Comparison of ENCODE assay signal across 10 cellular contexts in genomic region chr20:20363449-20364015, GRCh38. TPM values are rescaled to one million over a fixed set of nuclear protein-coding genes. Genes with fewer than 3 reads are reported as not detected.
A peak's percentile ranks its signal among the peaks of the same experiment; 100 is the strongest.
DNase-seq lines count a peak whose midpoint lies in the region; ATAC-seq and TF ChIP-seq lines count a peak whose summit lies in the region.
"Had no signal": no experiment of that assay in that cellular context is flagged by ENCODE, and none has a peak within 500 bp of the region (broad histone marks: within the 10 kb centered on the region; RNA-seq: fewer than 3 reads in every experiment).

No MANE protein-coding gene starts in this region.

- peak overlapping the region; percentile 24 for H3K4me2 ChIP-seq in mammary epithelial cell (ENCODE audit: insufficient read depth, low read depth, low read length)

- in situ Hi-C loops in mammary epithelial cell (cut with MboI; ENCODE audit: low sequenced_read_pairs in 2 of 2): loop anchor here in 1 of 2 donors (25.0 kb wide), 2 partner anchors 199 to 276 kb away; no protein-coding TSS in a partner anchor

- no peaks in the 10 kb centered on the region for H3K36me3 ChIP-seq in mammary epithelial cell (ENCODE audit: insufficient read depth, low read length)
- no peaks in the 10 kb centered on the region for H3K36me3 ChIP-seq in spleen

- H3K4me1 ChIP-seq in mammary epithelial cell (ENCODE audit: insufficient read depth, low read length): peaks cover 9% of the 10 kb centered on the region
- peaks cover 11 to 63% (median 36%) of the 10 kb centered on the region in 6 donors for H3K4me1 ChIP-seq in spleen

- no peak for ATAC-seq in GM21390 (IDR thresholded peaks at IDR 0.05; ENCODE audit: unreplicated experiment)
- ATAC-seq: activated CD8-positive, alpha-beta T cell treated with anti-CD3 and anti-CD28 coated beads, Interleukin-2, amount 10 ng/mL, durations not matched to agents 7 days and 5 days had no signal

- WGBS in mammary epithelial cell (ENCODE audit: low coverage, missing lambda C conversion rate): 0% methylated on average over 8 of the region's 28 CpGs
- WGBS in spleen, 5 donors: 4 to 7% (median 5%) methylated on average over 20 to 28 of the region's 28 CpGs

- CTCF ChIA-PET in mammary epithelial cell (lab: Charles Lee; ENCODE audit: low non-redundant PET): no interaction called here

- no TSS peak for BruUV-seq in mammary epithelial cell (replicated peaks; lab: Mats Ljungman, UMichigan)

- no peak overlapping the region for H3K4me3 ChIP-seq in mammary epithelial cell (replicated peaks in 1 of 3; ENCODE audit: insufficient read depth in 1 of 3, low read depth in 2 of 3, low read length in 3 of 3)
- H3K4me3 ChIP-seq in spleen: peak overlapping the region in 1 of 8 donors; percentile 5

- intact Hi-C loops in mammary epithelial cell (cut with micrococcal nuclease) (loop anchor here (5.0 to 10.0 kb wide), 2 partner anchors 44 to 101 kb away; no protein-coding TSS in a partner anchor), spleen (cut with DNase I; ENCODE audit: low total_unique reads) (loop anchor here (5.0 kb wide), 1 partner anchor 204 kb away; no protein-coding TSS in a partner anchor)

- no peak overlapping the region for H3K9ac ChIP-seq in mammary epithelial cell (ENCODE audit: insufficient read depth, low read length)

- dilution Hi-C loops in mammary epithelial cell (cut with HindIII; ENCODE audit: low sequenced_read_pairs): loop anchor here (25.0 kb wide), 1 partner anchor 199 kb away; no protein-coding TSS in a partner anchor

- no peak overlapping the region for H2AFZ ChIP-seq in mammary epithelial cell (ENCODE audit: low read depth, low read length)

- no peaks in the 10 kb centered on the region for H4K20me1 ChIP-seq in mammary epithelial cell (ENCODE audit: insufficient read depth, low read length)

- H3K27ac ChIP-seq in mammary epithelial cell (ENCODE audit: insufficient read depth, low read depth, low read length) (no peak overlapping the region), spleen (no peak overlapping the region)

- H3K79me2 ChIP-seq in mammary epithelial cell (ENCODE audit: insufficient read depth, low read length): no peaks in the 10 kb centered on the region

- no peaks in the 10 kb centered on the region for H3K9me3 ChIP-seq in mammary epithelial cell (replicated peaks; ENCODE audit: insufficient read depth, low read length)
- no peaks in the 10 kb centered on the region for H3K9me3 ChIP-seq in spleen

- H3K27me3 ChIP-seq in mammary epithelial cell (ENCODE audit: insufficient read depth, low read length) (peaks cover 55% of the 10 kb centered on the region), spleen (replicated peaks in 1 of 7) (peaks cover 9 to 95% (median 73%) of the 10 kb centered on the region in 7 donors)

- peak; percentile 12 for DNase-seq in activated CD4-positive, alpha-beta T cell treated with anti-CD3 and anti-CD28 coated beads for 48 hours
- DNase-seq in activated CD4-positive, alpha-beta T cell treated with anti-CD3 and anti-CD28 coated beads, Interleukin-2, amount 50 U/mL, for 4 hours: no peak
- peak; percentile 66 for DNase-seq in NCI-H146 treated with DMSO at 0.1 percent for 48 hours (lab: John Stamatoyannopoulos, UW; ENCODE audit: unreplicated experiment)
- no peak for DNase-seq in mammary epithelial cell
- peak; percentile 48 for DNase-seq in putamen (ENCODE audit: low spot score)
- DNase-seq in spleen: no peak
- no peak for DNase-seq in RPMI8226
- DNase-seq: activated CD8-positive, alpha-beta T cell treated with anti-CD3 and anti-CD28 coated beads, Interleukin-2, amount 10 ng/mL, durations not matched to agents 7 days and 5 days had no signal

- no peak for TF ChIP-seq POLR2A in spleen (IDR thresholded peaks at IDR 0.05)

- TF ChIP-seq CTCF in mammary epithelial cell (conservative IDR thresholded peaks at IDR 0.05 in 1 of 2, IDR thresholded peaks at IDR 0.05 in 1 of 2; ENCODE audit: extremely low read depth in 1 of 2, insufficient read depth in 1 of 2, low read depth in 1 of 2, low read length in 2 of 2) (no peak), spleen (IDR thresholded peaks at IDR 0.05 in 8 of 11, conservative IDR thresholded peaks at IDR 0.05 in 3 of 11) (no peak)

RNA-seq across cellular contexts. Expression of gene INSM1, which starts 4.4 kb away (rescaled TPM):
- total RNA-seq in mammary epithelial cell (not detected), spleen (under 1 TPM in 4 of 7 donors, not detected in 3; 0.15 to 0.41 (median 0.29) TPM)
- polyA plus RNA-seq in mammary epithelial cell (not detected), spleen (under 1 TPM; 0.22 to 0.59 (median 0.46) TPM)
- polyA minus RNA-seq in mammary epithelial cell: not detected
- total RNA-seq: activated CD8-positive, alpha-beta T cell treated with anti-CD3 and anti-CD28 coated beads, Interleukin-2, amount 10 ng/mL, durations not matched to agents 7 days and 5 days; myocyte had no signal

Comparison
In these comparisons a context has a peak if more than half of its experiments do, and no peak if none do; other contexts are left out.
1. DNase-seq: peak in activated CD4-positive, alpha-beta T cell treated with anti-CD3 and anti-CD28 coated beads for 48 hours (single experiment), NCI-H146 treated with DMSO at 0.1 percent for 48 hours (single experiment) and putamen (single experiment); none in activated CD4-positive, alpha-beta T cell treated with anti-CD3 and anti-CD28 coated beads, Interleukin-2, amount 50 U/mL, for 4 hours (0 of 2), mammary epithelial cell (single experiment), spleen (single experiment) and RPMI8226 (single experiment).